2 cellular contexts compared by ENCODE assay signal in genomic region chr10:15997313-15997712, GRCh38.
TF ChIP-seq lines count a peak whose summit lies in the region.

No MANE protein-coding gene starts in this region.

TF ChIP-seq in HepG2, 621 proteins besides CTCF, POLR2A, EP300 and RAD21:
- TF ChIP-seq SYNCRIP (IDR thresholded peaks at IDR 0.05; ENCODE audit: insufficient read depth, low read depth, low read length) (no peak), NCOA2 (CRISPR knock-in tag; IDR thresholded peaks at IDR 0.05) (no peak), ZNF550 (CRISPR knock-in tag; IDR thresholded peaks at IDR 0.05; ENCODE audit: borderline replicate concordance) (no peak), ZMYM3 (CRISPR knock-in tag; IDR thresholded peaks at IDR 0.05) (no peak), MAFF (IDR thresholded peaks at IDR 0.05; ENCODE audit: low read depth, low read length) (peak; percentile 87), ZNF44 (CRISPR knock-in tag; IDR thresholded peaks at IDR 0.05) (no peak), IKZF5 (CRISPR knock-in tag; IDR thresholded peaks at IDR 0.05) (no peak), CENPT (CRISPR knock-in tag; IDR thresholded peaks at IDR 0.05; ENCODE audit: low read depth) (no peak), ELF1 (CRISPR knock-in tag; IDR thresholded peaks at IDR 0.05) (no peak), SRSF1 (optimal IDR thresholded peaks at IDR 0.05; ENCODE audit: low read depth, low read length) (no peak), ZMAT3 (CRISPR knock-in tag; conservative IDR thresholded peaks at IDR 0.05) (no peak), FOXP1 (IDR thresholded peaks at IDR 0.05) (no peak), FOXP1 (CRISPR knock-in tag; IDR thresholded peaks at IDR 0.05) (no peak), MAFK (conservative IDR thresholded peaks at IDR 0.05 in 1 of 2, IDR thresholded peaks at IDR 0.05 in 1 of 2; ENCODE audit: low read length in 2 of 2) (peak; percentile 85 to 93), NFE2L2 (IDR thresholded peaks at IDR 0.05; ENCODE audit: low read length) (peak; percentile 46)
- TF ChIP-seq, protein P1, sequence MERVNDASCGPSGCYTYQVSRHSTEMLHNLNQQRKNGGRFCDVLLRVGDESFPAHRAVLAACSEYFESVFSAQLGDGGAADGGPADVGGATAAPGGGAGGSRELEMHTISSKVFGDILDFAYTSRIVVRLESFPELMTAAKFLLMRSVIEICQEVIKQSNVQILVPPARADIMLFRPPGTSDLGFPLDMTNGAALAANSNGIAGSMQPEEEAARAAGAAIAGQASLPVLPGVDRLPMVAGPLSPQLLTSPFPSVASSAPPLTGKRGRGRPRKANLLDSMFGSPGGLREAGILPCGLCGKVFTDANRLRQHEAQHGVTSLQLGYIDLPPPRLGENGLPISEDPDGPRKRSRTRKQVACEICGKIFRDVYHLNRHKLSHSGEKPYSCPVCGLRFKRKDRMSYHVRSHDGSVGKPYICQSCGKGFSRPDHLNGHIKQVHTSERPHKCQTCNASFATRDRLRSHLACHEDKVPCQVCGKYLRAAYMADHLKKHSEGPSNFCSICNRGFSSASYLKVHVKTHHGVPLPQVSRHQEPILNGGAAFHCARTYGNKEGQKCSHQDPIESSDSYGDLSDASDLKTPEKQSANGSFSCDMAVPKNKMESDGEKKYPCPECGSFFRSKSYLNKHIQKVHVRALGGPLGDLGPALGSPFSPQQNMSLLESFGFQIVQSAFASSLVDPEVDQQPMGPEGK (CRISPR knock-in tag; IDR thresholded peaks at IDR 0.05), result no peak
- TF ChIP-seq, protein P2, sequence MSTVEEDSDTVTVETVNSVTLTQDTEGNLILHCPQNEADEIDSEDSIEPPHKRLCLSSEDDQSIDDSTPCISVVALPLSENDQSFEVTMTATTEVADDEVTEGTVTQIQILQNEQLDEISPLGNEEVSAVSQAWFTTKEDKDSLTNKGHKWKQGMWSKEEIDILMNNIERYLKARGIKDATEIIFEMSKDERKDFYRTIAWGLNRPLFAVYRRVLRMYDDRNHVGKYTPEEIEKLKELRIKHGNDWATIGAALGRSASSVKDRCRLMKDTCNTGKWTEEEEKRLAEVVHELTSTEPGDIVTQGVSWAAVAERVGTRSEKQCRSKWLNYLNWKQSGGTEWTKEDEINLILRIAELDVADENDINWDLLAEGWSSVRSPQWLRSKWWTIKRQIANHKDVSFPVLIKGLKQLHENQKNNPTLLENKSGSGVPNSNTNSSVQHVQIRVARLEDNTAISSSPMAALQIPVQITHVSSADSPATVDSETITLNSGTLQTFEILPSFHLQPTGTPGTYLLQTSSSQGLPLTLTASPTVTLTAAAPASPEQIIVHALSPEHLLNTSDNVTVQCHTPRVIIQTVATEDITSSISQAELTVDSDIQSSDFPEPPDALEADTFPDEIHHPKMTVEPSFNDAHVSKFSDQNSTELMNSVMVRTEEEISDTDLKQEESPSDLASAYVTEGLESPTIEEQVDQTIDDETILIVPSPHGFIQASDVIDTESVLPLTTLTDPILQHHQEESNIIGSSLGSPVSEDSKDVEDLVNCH (CRISPR knock-in tag; IDR thresholded peaks at IDR 0.05), result no peak

TF ChIP-seq in IMR-90, 13 proteins besides CTCF, POLR2A, EP300 and RAD21:
- TF ChIP-seq MXI1 (IDR thresholded peaks at IDR 0.05; ENCODE audit: borderline replicate concordance, low read depth, low read length) (no peak), MAFK (IDR thresholded peaks at IDR 0.05; ENCODE audit: low read depth, low read length) (peak; percentile 82), RFX5 (IDR thresholded peaks at IDR 0.05; ENCODE audit: low read depth, low read length) (no peak), CHD1 (IDR thresholded peaks at IDR 0.05; ENCODE audit: low read depth, low read length) (no peak), RCOR1 (IDR thresholded peaks at IDR 0.05; ENCODE audit: insufficient replicate concordance, low read length) (no peak), FOS (IDR thresholded peaks at IDR 0.05; ENCODE audit: low read depth, low read length) (no peak), SMC3 (IDR thresholded peaks at IDR 0.05; ENCODE audit: low read depth, low read length) (no peak), BHLHE40 (IDR thresholded peaks at IDR 0.05; ENCODE audit: low read depth, low read length) (no peak)
